Comparison of ENCODE assay signal across 12 cellular contexts in genomic region chr2:150425121-150425559, GRCh38.
DNase-seq lines count a peak whose midpoint lies in the region; ATAC-seq and TF ChIP-seq lines count a peak whose summit lies in the region.
"Had no signal": no experiment of that assay in that cellular context is flagged by ENCODE, and none has a peak within 500 bp of the region (broad histone marks: within the 10 kb centered on the region; RNA-seq: fewer than 3 reads in every experiment).

No MANE protein-coding gene starts in this region.

- no peak overlapping the region for H2AFZ ChIP-seq in GM23248
- no peak overlapping the region for H2AFZ ChIP-seq in neuronal stem cell (ENCODE audit: low read length)

- no peaks in the 10 kb centered on the region for H3K9me2 ChIP-seq in GM23248 (ENCODE audit: insufficient read depth)

- H3K4me3 Mint-ChIP-seq in brain = peak overlapping the region; percentile 32 to 78 (median 66)

- no peaks in the 10 kb centered on the region for H3K27me3 ChIP-seq in GM23248 (replicated peaks; ENCODE audit: insufficient read depth)
- no peaks in the 10 kb centered on the region for H3K27me3 ChIP-seq in heart right ventricle
- H3K27me3 ChIP-seq in neuronal stem cell (ENCODE audit: control insufficient read depth in 3 of 3, insufficient read depth in 3 of 3, low read depth in 1 of 3, low read length in 3 of 3) = no peaks in the 10 kb centered on the region
- H3K27me3 ChIP-seq: MG63, pancreas had no signal

- no peak overlapping the region for H3K4ac ChIP-seq in neuronal stem cell (ENCODE audit: low read length)

- H4K91ac ChIP-seq in neuronal stem cell (ENCODE audit: low read depth, low read length, poor library complexity) = no peak overlapping the region

- H3K23ac ChIP-seq in neuronal stem cell (ENCODE audit: low read depth, low read length, poor library complexity) = no peak overlapping the region

- H3F3A ChIP-seq in GM23248 (ENCODE audit: insufficient read depth) = no peaks in the 10 kb centered on the region

- H3K79me1 ChIP-seq in neuronal stem cell (ENCODE audit: low read depth, low read length) = no peaks in the 10 kb centered on the region

- no peaks in the 10 kb centered on the region for H3K36me3 Mint-ChIP-seq in brain

- H2AK5ac ChIP-seq in neuronal stem cell (ENCODE audit: low read depth, low read length) = no peak overlapping the region

- H3K4me1 ChIP-seq in GM23248 (ENCODE audit: insufficient read depth) (no peaks in the 10 kb centered on the region), heart right ventricle (peaks cover 0 to 4% (median 0%) of the 10 kb centered on the region in 9 donors), neuronal stem cell (ENCODE audit: control insufficient read depth in 2 of 2, insufficient read depth in 1 of 2, low read depth in 1 of 2, low read length in 2 of 2) (peaks cover 15 to 20% of the 10 kb centered on the region in 2 donors)
- H3K4me1 ChIP-seq: pancreas had no signal

- H3K4me3 ChIP-seq in GM23248 = no peak overlapping the region
- H3K4me3 ChIP-seq in heart right ventricle = peak overlapping the region in 7 of 10 donors; percentile 19 to 45 (median 39)
- H3K4me3 ChIP-seq in neuronal stem cell (ENCODE audit: low read length in 2 of 2) = no peak overlapping the region
- H3K4me3 ChIP-seq: MG63, pancreas had no signal

- no peak overlapping the region for H3K9ac ChIP-seq in GM23248
- H3K9ac ChIP-seq in neuronal stem cell (ENCODE audit: low read depth, low read length, poor library complexity) = no peak overlapping the region

- no peaks in the 10 kb centered on the region for H3K27me3 Mint-ChIP-seq in brain

- in situ Hi-C loops in GM23248 (cut with MboI) = no loop called here

- no peaks in the 10 kb centered on the region for H3K79me2 ChIP-seq in GM23248 (ENCODE audit: insufficient read depth)

- H3K18ac ChIP-seq in neuronal stem cell (ENCODE audit: low read length) = peak overlapping the region; percentile 72

- no peak overlapping the region for H4K8ac ChIP-seq in neuronal stem cell (ENCODE audit: low read depth, low read length)

- H3K27ac ChIP-seq in GM23248 (no peak overlapping the region), heart right ventricle (peak overlapping the region in 8 of 10 donors; percentile 18 to 73 (median 54)), neuronal stem cell (replicated peaks; ENCODE audit: low read length) (peak overlapping the region; percentile 51)
- H3K27ac ChIP-seq: pancreas had no signal

- TF ChIP-seq CTCF in brain (conservative IDR thresholded peaks at IDR 0.05) = no peak
- TF ChIP-seq CTCF in heart right ventricle (IDR thresholded peaks at IDR 0.05) = peak in 8 of 9 donors; percentile 29 to 56 (median 46)

- WGBS in GM23248 (ENCODE audit: low coverage in 1 of 2, low lambda C conversion rate in 2 of 2, missing lambda C conversion rate in 2 of 2), 2 experiments = 88 to 91% methylated on average over 16 of the region's 16 CpGs
- 29 to 40% methylated on average over 16 of the region's 16 CpGs for WGBS in heart right ventricle, 2 donors
- no CpG with 5 or more reads among the region's 16 CpGs for WGBS in neuronal stem cell (ENCODE audit: extremely low coverage in 2 of 2, insufficient read length in 2 of 2, insufficient replicate concordance in 1 of 2), 2 donors

- ATAC-seq in heart right ventricle = peak; percentile 74 to 95 (median 94)
- no peak for ATAC-seq in HG02970 (IDR thresholded peaks at IDR 0.05; ENCODE audit: low FRiP score, unreplicated experiment)
- ATAC-seq in HG03439 (IDR thresholded peaks at IDR 0.05; ENCODE audit: unreplicated experiment) = no peak
- ATAC-seq: pancreas had no signal

- H3K4me2 ChIP-seq in GM23248 (ENCODE audit: unreplicated experiment) (no peak overlapping the region), neuronal stem cell (ENCODE audit: insufficient read depth, low read length, poor library complexity, severe bottlenecking) (no peak overlapping the region)

- H2BK15ac ChIP-seq in neuronal stem cell (ENCODE audit: low read length) = no peak overlapping the region

- intact Hi-C loops in heart right ventricle (cut with DNase I) = loop anchor here in 7 of 10 donors (1.0 to 10.0 kb wide), 7 partner anchors 60 to 190 kb away; partner anchors contain the start of gene RND3 (in 6 of the 7)

- H4K20me1 ChIP-seq in GM23248 (ENCODE audit: insufficient read depth) = no peaks in the 10 kb centered on the region

- H2BK5ac ChIP-seq in neuronal stem cell (ENCODE audit: low read length) = no peak overlapping the region

- DNase-seq in GM23248 (peak; percentile 7), heart right ventricle (peak; percentile 20 to 47), neuronal stem cell (ENCODE audit: low spot score) (peak; percentile 36), COR-L47 (lab: John Stamatoyannopoulos, UW) (no peak), Kasumi-1 (lab: John Stamatoyannopoulos, UW) (no peak)
- DNase-seq: activated naive CD4-positive, alpha-beta T cell treated with Interleukin-2 at 50 U/mL for 16 hours; MG63; NCI-H446 treated with DMSO at 0.1 percent for 48 hours; pancreas had no signal

- peak overlapping the region; percentile 33 to 94 (median 86) for H3K27ac Mint-ChIP-seq in brain

- H2BK120ac ChIP-seq in neuronal stem cell (ENCODE audit: low read depth, low read length) = no peak overlapping the region

- H3K4me1 Mint-ChIP-seq in brain = peaks cover 89% of the 10 kb centered on the region

- H3K9me3 ChIP-seq in GM23248 (ENCODE audit: low read depth) = no peaks in the 10 kb centered on the region
- no peaks in the 10 kb centered on the region for H3K9me3 ChIP-seq in heart right ventricle
- H3K9me3 ChIP-seq in neuronal stem cell (replicated peaks in 1 of 2; ENCODE audit: control insufficient read depth in 2 of 2, insufficient read depth in 1 of 2, low read depth in 1 of 2, low read length in 2 of 2) = no peaks in the 10 kb centered on the region
- H3K9me3 ChIP-seq: MG63, pancreas had no signal

- H3K36me3 ChIP-seq in GM23248 (ENCODE audit: low read depth) (no peaks in the 10 kb centered on the region), heart right ventricle (no peaks in the 10 kb centered on the region), neuronal stem cell (replicated peaks in 1 of 2; ENCODE audit: control insufficient read depth in 2 of 2, insufficient read depth in 2 of 2, low read length in 2 of 2) (no peaks in the 10 kb centered on the region)
- H3K36me3 ChIP-seq: MG63, pancreas had no signal

- H3K14ac ChIP-seq in neuronal stem cell (ENCODE audit: low read length) = no peak overlapping the region

- H3K9me3 Mint-ChIP-seq in brain = peaks cover 0 to 4% (median 0%) of the 10 kb centered on the region in 5 experiments

- no peak overlapping the region for H2BK12ac ChIP-seq in neuronal stem cell (ENCODE audit: low read length)

Comparison
In these comparisons a context has a peak if more than half of its experiments do, and no peak if none do; other contexts are left out.
1. DNase-seq: peak in GM23248 (single experiment), heart right ventricle (2 of 2) and neuronal stem cell (single experiment); none in COR-L47 (single experiment) and Kasumi-1 (0 of 2).
2. H3K4me3 ChIP-seq: peak in heart right ventricle (7 of 10); none in GM23248 (single experiment) and neuronal stem cell (0 of 2).
3. CTCF ChIP-seq: peak in heart right ventricle (8 of 9); none in brain (0 of 2).
4. ATAC-seq: peak in heart right ventricle (8 of 8); none in HG02970 (single experiment) and HG03439 (single experiment).